In the genomic region with DNA sequence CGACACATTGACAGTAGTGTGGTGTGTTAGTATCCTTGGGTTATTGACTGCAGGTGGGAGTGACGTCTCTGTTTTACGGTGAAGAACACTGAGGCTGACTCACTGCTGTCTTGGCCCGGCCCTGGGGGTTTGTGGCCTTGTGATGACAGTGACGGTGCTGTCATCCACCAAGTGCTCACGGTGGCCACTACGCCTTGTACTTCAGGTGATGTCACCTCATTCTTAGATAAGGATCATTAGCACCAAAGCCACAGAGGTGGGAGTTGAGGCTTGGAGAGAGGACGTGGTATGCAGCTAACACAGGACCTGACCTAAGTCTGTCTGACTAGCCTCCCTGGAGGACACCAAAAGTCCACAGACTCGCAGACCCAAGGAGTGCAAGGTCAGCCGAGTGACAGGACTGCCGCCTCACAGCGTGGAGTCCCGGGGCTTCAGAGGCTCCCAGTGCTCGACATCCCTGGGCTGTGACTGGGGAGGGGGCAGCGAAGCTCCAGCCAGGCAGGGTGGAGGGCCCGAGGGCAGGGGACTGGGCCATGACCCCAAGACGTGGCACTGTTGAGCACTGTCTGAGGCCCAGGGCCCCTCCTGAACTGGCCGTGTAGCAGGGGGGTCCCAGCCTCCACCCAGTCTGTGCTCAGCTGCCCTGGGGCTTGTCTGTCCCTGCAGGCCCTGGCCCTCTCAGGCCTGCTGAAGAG, we compare ENCODE assay signal across 9 cellular contexts. TPM values are rescaled to one million over a fixed set of nuclear protein-coding genes. Genes with fewer than 3 reads are reported as not detected.
DNase-seq lines count a peak whose midpoint lies in the region; ATAC-seq lines count a peak whose summit lies in the region.
"Had no signal": no experiment of that assay in that cellular context is flagged by ENCODE, and none has a peak within 500 bp of the region (broad histone marks: within the 10 kb centered on the region; RNA-seq: fewer than 3 reads in every experiment).

No MANE protein-coding gene starts in this region.

- no peaks in the 10 kb centered on the region for H3K9me3 Mint-ChIP-seq in immature natural killer cell

- peaks cover 4 to 6% of the 10 kb centered on the region in 2 donors for H3K4me1 Mint-ChIP-seq in immature natural killer cell

- H3K4me3 Mint-ChIP-seq in immature natural killer cell, result no peak overlapping the region

- ATAC-seq in activated CD4-positive, CD25-positive, alpha-beta regulatory T cell treated with anti-CD3 and anti-CD28 coated beads, Interleukin-2, amount 50 U/mL, for 24 hours, result peak; percentile 90 to 92
- ATAC-seq in HG02588 (IDR thresholded peaks at IDR 0.05; ENCODE audit: unreplicated experiment), result no peak
- ATAC-seq in HG03432 (IDR thresholded peaks at IDR 0.05; ENCODE audit: unreplicated experiment), result no peak

- no peak overlapping the region for H3K27ac Mint-ChIP-seq in immature natural killer cell

- peaks cover 0 to 4% (median 2%) of the 10 kb centered on the region in 3 donors for H3K27me3 Mint-ChIP-seq in immature natural killer cell (ENCODE audit: low read depth in 3 of 3)

- DNase-seq in activated CD4-positive, CD25-positive, alpha-beta regulatory T cell (lab: John Stamatoyannopoulos, UW), result no peak
- peak; percentile 7 for DNase-seq in activated CD8-positive, alpha-beta memory T cell treated with anti-CD3 and anti-CD28 coated beads, Interleukin-2, amount 50 U/mL, for 24 hours (ENCODE audit: extremely low read depth)
- peak; percentile 19 to 30 (median 26) for DNase-seq in immature natural killer cell
- peak; percentile 21 for DNase-seq in stimulated activated CD8-positive, alpha-beta memory T cell treated with anti-CD3 and anti-CD28 coated beads, Interleukin-7, amount 100 ng/mL, for 24 hours (ENCODE audit: low read depth)
- DNase-seq in DMS 273 treated with DMSO at 0.1 percent for 48 hours (lab: John Stamatoyannopoulos, UW), result no peak
- DNase-seq: NCI-H345 had no signal

- H3K36me3 Mint-ChIP-seq in immature natural killer cell, result no peaks in the 10 kb centered on the region

RNA-seq across cellular contexts. Expression of a gene that starts 56.5 kb away (rescaled TPM):
- polyA plus RNA-seq in immature natural killer cell, result 10 to 100 TPM in 2 of 3 donors, 1 to 10 TPM in 1; 7.7 to 31.8 (median 16.8) TPM

Comparison
In these comparisons a context has a peak if more than half of its experiments do, and no peak if none do; other contexts are left out.
1. ATAC-seq: peak in activated CD4-positive, CD25-positive, alpha-beta regulatory T cell treated with anti-CD3 and anti-CD28 coated beads, Interleukin-2, amount 50 U/mL, for 24 hours (2 of 2); none in HG02588 (single experiment) and HG03432 (single experiment).
2. DNase-seq: peak in activated CD8-positive, alpha-beta memory T cell treated with anti-CD3 and anti-CD28 coated beads, Interleukin-2, amount 50 U/mL, for 24 hours (single experiment), immature natural killer cell (3 of 3) and stimulated activated CD8-positive, alpha-beta memory T cell treated with anti-CD3 and anti-CD28 coated beads, Interleukin-7, amount 100 ng/mL, for 24 hours (single experiment); none in activated CD4-positive, CD25-positive, alpha-beta regulatory T cell (0 of 4) and DMS 273 treated with DMSO at 0.1 percent for 48 hours (single experiment).